In the genomic region with DNA sequence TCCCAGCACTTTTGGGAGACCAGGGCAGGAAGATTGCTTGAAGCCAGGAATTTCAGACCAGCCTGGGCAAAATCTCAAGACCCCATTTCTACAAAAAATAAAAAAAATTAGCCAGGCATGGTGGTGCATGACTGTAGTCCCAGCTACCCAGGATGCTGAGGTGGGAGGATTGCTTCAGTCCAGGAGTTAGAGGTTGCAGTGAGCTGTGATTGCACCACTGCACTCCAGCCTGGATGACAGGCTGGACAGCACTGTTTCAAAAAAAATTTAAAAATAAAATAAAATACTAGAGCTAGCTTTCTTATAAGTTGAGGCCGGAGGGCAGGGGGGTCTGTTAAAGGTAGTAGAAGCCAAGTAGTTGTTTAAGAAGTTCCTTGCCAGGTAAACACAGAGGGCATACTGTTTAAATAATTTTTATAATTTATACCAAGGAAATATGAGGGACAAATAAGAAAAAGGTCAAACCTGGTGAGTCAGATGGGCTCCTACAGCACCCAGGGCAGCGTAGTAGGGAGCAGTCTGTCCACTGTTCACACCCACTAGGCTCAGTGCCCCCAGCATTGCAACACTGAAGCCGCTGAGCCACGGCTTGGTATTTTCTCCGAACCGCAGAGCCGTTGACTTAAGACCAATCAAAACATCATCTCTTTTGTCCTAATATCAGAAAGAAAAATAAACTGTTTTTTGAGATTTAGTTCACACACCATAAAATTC, we compare ENCODE assay signal across 15 cellular contexts. TPM values are rescaled to one million over a fixed set of nuclear protein-coding genes. Genes with fewer than 3 reads are reported as not detected.
A peak's percentile ranks its signal among the peaks of the same experiment; 100 is the strongest.
DNase-seq lines count a peak whose midpoint lies in the region; ATAC-seq, FAIRE-seq and TF ChIP-seq lines count a peak whose summit lies in the region.
"Had no signal": no experiment of that assay in that cellular context is flagged by ENCODE, and none has a peak within 500 bp of the region (broad histone marks: within the 10 kb centered on the region; RNA-seq: fewer than 3 reads in every experiment).

No MANE protein-coding gene starts in this region.

- no peak for ATAC-seq in HepG2
- ATAC-seq: GM23338, right lobe of liver had no signal

- H3K36me3 Mint-ChIP-seq in activated naive CD4-positive, alpha-beta T cell treated with anti-CD3 and anti-CD28 coated beads for 36 hours (ENCODE audit: low read depth), result peaks cover 23% of the 10 kb centered on the region

- H3K36me3 ChIP-seq in ACC112 (ENCODE audit: insufficient read depth, low read length) (0 out of 2 replicates have a peak, but pooled peaks cover 4% of the 10 kb centered on the region), adrenal gland (replicated peaks in 1 of 2) (peaks cover 0 to 40% of the 10 kb centered on the region in 2 donors), HepG2 (replicated peaks in 1 of 2; ENCODE audit: control insufficient read depth in 1 of 2, insufficient read depth in 2 of 2, low read length in 2 of 2) (peaks cover 2 to 47% of the 10 kb centered on the region in 2 experiments; a peak in 4 of 5 replicates), small intestine (ENCODE audit: control insufficient read depth in 2 of 2, insufficient read depth in 2 of 2, low read length in 2 of 2) (peaks cover 0 to 3% of the 10 kb centered on the region in 2 donors)

- H3K4me1 Mint-ChIP-seq in activated naive CD4-positive, alpha-beta T cell treated with anti-CD3 and anti-CD28 coated beads for 36 hours (ENCODE audit: low read depth), result peaks cover 2% of the 10 kb centered on the region
- H3K4me1 Mint-ChIP-seq: GM23338 had no signal

- H3K4me1 ChIP-seq in ACC112 (ENCODE audit: control insufficient read depth, insufficient read depth, low read length, unreplicated experiment) (peaks cover 37% of the 10 kb centered on the region), adrenal gland (replicated peaks in 1 of 2) (peaks cover 9 to 11% of the 10 kb centered on the region in 2 donors), HepG2 (ENCODE audit: insufficient read depth, low read length) (no peaks in the 10 kb centered on the region), small intestine (ENCODE audit: control insufficient read depth in 2 of 2, insufficient read depth in 1 of 2, low read depth in 1 of 2, low read length in 1 of 2) (no peaks in the 10 kb centered on the region)
- H3K4me1 ChIP-seq: right lobe of liver had no signal

- WGBS in adrenal gland, 4 donors, result 47 to 58% (median 52%) methylated on average over 7 of the region's 7 CpGs
- 85% methylated on average over 7 of the region's 7 CpGs for WGBS in HepG2 (ENCODE audit: low lambda C conversion rate)
- WGBS in small intestine, 3 donors, result 82 to 87% (median 86%) methylated on average over 7 of the region's 7 CpGs

- TF ChIP-seq EP300 in HepG2 (IDR thresholded peaks at IDR 0.05; ENCODE audit: low read depth in 2 of 2, low read length in 2 of 2) (no peak), HepG2 (CRISPR knock-in tag; IDR thresholded peaks at IDR 0.05; ENCODE audit: borderline replicate concordance) (no peak)

- POLR2A ChIA-PET in HepG2 (lab: Yijun Ruan, JAX), result interaction anchor here (1.4 kb wide), 1 partner anchor 17 kb away, joined by 3 read pairs; the partner anchor contains the start of gene COQ2

- no peak for TF ChIP-seq RAD21 in HepG2 (CRISPR knock-in tag; IDR thresholded peaks at IDR 0.05)

- no peak for FAIRE-seq in HepG2 (lab: Jason Lieb, UNC)
- no peak for FAIRE-seq in small intestine (lab: Jason Lieb, UNC)

- H2AFZ ChIP-seq in ACC112 (ENCODE audit: low read length, unreplicated experiment) (no peak overlapping the region), HepG2 (ENCODE audit: low read length) (no peak overlapping the region)
- H2AFZ ChIP-seq: GM23338 had no signal

- H3K4me2 ChIP-seq in HepG2 (ENCODE audit: low read depth, low read length), result no peak overlapping the region
- H3K4me2 ChIP-seq: GM23338 had no signal

- TF ChIP-seq CTCF in adrenal gland (IDR thresholded peaks at IDR 0.05) (no peak), HepG2 (CRISPR knock-in tag; IDR thresholded peaks at IDR 0.05) (no peak)

- no peaks in the 10 kb centered on the region for H3K27me3 Mint-ChIP-seq in activated naive CD4-positive, alpha-beta T cell treated with anti-CD3 and anti-CD28 coated beads for 36 hours (ENCODE audit: low read depth)

- no peaks in the 10 kb centered on the region for H4K20me1 ChIP-seq in HepG2 (ENCODE audit: insufficient read depth, low read length)

- in situ Hi-C loops in HepG2 (cut with HindIII; ENCODE audit: extremely low pct_ligation_motif_present, low pct_unique_long_range_greater_than_20kb), result no loop called here

- TF ChIP-seq POLR2A in adrenal gland (IDR thresholded peaks at IDR 0.05), result no peak
- no peak for TF ChIP-seq POLR2A in HepG2 (IDR thresholded peaks at IDR 0.05; ENCODE audit: insufficient read depth in 1 of 2, low read depth in 2 of 2, low read length in 2 of 2)

- H3K27ac ChIP-seq in ACC112 (ENCODE audit: low read depth, low read length), result peak overlapping the region; percentile 71
- no peak overlapping the region for H3K27ac ChIP-seq in adrenal gland
- no peak overlapping the region for H3K27ac ChIP-seq in HepG2 (ENCODE audit: extremely low read length, insufficient read depth, low read length)
- H3K27ac ChIP-seq in small intestine (ENCODE audit: low read depth in 1 of 2, low read length in 1 of 2), result no peak overlapping the region
- H3K27ac ChIP-seq: right lobe of liver had no signal

- CTCF ChIA-PET in HepG2 (lab: Yijun Ruan, JAX; ENCODE audit: low intra/inter-chr PET ratio, low total read pairs), result no interaction called here
- CTCF ChIA-PET in activated naive CD4-positive, alpha-beta T cell treated with anti-CD3 and anti-CD28 coated beads for 36 hours (lab: Charles Lee), result interaction anchor here (0.6 to 1.4 kb wide), 5 partner anchors 12 to 16 kb away, joined by 3 to 7 read pairs (median 3); partner anchors contain the start of gene COQ2

- H3K4me3 ChIP-seq in ACC112 (ENCODE audit: low read depth, low read length) (peak overlapping the region; percentile 5; the same call in 1 of the 2 replicates), adrenal gland (no peak overlapping the region), HepG2 (replicated peaks in 1 of 3; ENCODE audit: insufficient read depth in 1 of 3, low read depth in 2 of 3, low read length in 3 of 3) (no peak overlapping the region), small intestine (ENCODE audit: low read depth in 1 of 2, low read length in 2 of 2) (no peak overlapping the region)
- H3K4me3 ChIP-seq: GM23338, right lobe of liver had no signal

- H3K9me3 ChIP-seq in adrenal gland (replicated peaks in 1 of 3) (peaks cover 0 to 5% (median 0%) of the 10 kb centered on the region in 3 donors), HepG2 (ENCODE audit: low read length) (no peaks in the 10 kb centered on the region), small intestine (ENCODE audit: control insufficient read depth, low read depth) (no peaks in the 10 kb centered on the region)
- H3K9me3 ChIP-seq: right lobe of liver had no signal

- peak; percentile 67 for DNase-seq in LHCN-M2 (ENCODE audit: low read depth)
- DNase-seq in adrenal gland, result peak in 5 of 7 donors; percentile 46 to 64 (median 63)
- peak; percentile 12 for DNase-seq in kidney tubule cell (ENCODE audit: low spot score)
- DNase-seq in HepG2 (ENCODE audit: low spot score), result no peak
- DNase-seq in small intestine, result no peak
- DNase-seq in activated CD4-positive, CD25-positive, alpha-beta regulatory T cell treated with anti-CD3 and anti-CD28 coated beads, Interleukin-2, amount 50 U/mL, for 72 hours, result no peak
- no peak for DNase-seq in activated naive CD4-positive, alpha-beta T cell treated with anti-CD3 and anti-CD28 coated beads for 36 hours
- DNase-seq: AML-193, caudate nucleus, glutamatergic neuron, NCI-H526, right lobe of liver had no signal

- H3K79me2 ChIP-seq in ACC112 (ENCODE audit: control insufficient read depth, insufficient read depth, low read length, unreplicated experiment) (no peaks in the 10 kb centered on the region), HepG2 (ENCODE audit: insufficient read depth, low read length) (no peaks in the 10 kb centered on the region)

- intact Hi-C loops in adrenal gland (cut with DNase I) (no loop called here), HepG2 (cut with micrococcal nuclease; ENCODE audit: unreplicated experiment) (no loop called here)
- intact Hi-C loops in activated naive CD4-positive, alpha-beta T cell treated with anti-CD3 and anti-CD28 coated beads for 36 hours (cut with micrococcal nuclease), result no loop called here

- no peak overlapping the region for H3K9ac ChIP-seq in HepG2 (ENCODE audit: insufficient read depth, low read depth, low read length)

- BruUV-seq in HepG2 (replicated peaks; lab: Mats Ljungman, UMichigan), result no TSS peak

- no peaks in the 10 kb centered on the region for H3K9me3 Mint-ChIP-seq in activated naive CD4-positive, alpha-beta T cell treated with anti-CD3 and anti-CD28 coated beads for 36 hours
- H3K9me3 Mint-ChIP-seq: GM23338; T-helper 2 cell treated with Interferon-gamma antibody and Interleukin-4, amounts not matched to agents 5 μg/mL and 100 μg/mL, for 36 hours had no signal

- H3K27ac Mint-ChIP-seq in activated naive CD4-positive, alpha-beta T cell treated with anti-CD3 and anti-CD28 coated beads for 36 hours, result no peak overlapping the region
- H3K27ac Mint-ChIP-seq: GM23338; T-helper 2 cell treated with Interferon-gamma antibody and Interleukin-4, amounts not matched to agents 5 μg/mL and 100 μg/mL, for 36 hours had no signal

- H3K27me3 ChIP-seq in ACC112 (ENCODE audit: insufficient read depth, low read length) (no peaks in the 10 kb centered on the region), adrenal gland (no peaks in the 10 kb centered on the region), HepG2 (ENCODE audit: control insufficient read depth in 1 of 2, insufficient read depth in 2 of 2, low read length in 2 of 2) (no peaks in the 10 kb centered on the region), small intestine (ENCODE audit: control insufficient read depth in 2 of 2, insufficient read depth in 2 of 2, low read length in 2 of 2) (no peaks in the 10 kb centered on the region)
- H3K27me3 ChIP-seq: right lobe of liver had no signal

- no peak overlapping the region for H3K4me3 Mint-ChIP-seq in activated naive CD4-positive, alpha-beta T cell treated with anti-CD3 and anti-CD28 coated beads for 36 hours
- H3K4me3 Mint-ChIP-seq: GM23338; T-helper 2 cell treated with Interferon-gamma antibody and Interleukin-4, amounts not matched to agents 5 μg/mL and 100 μg/mL, for 36 hours had no signal

RNA-seq across cellular contexts. Expression of gene COQ2, which starts 17.3 kb away (rescaled TPM):
- 25.5 and 29.8 TPM in 2 replicates for total RNA-seq in LHCN-M2 (2014; rRNA removed)
- 13.7 TPM for polyA plus RNA-seq in LHCN-M2 (2012)
- 10 to 100 TPM; 25.3 to 73.9 (median 33.7) TPM for total RNA-seq in adrenal gland
- 10 to 100 TPM; 10.5 to 35.0 (median 19.4) TPM for polyA plus RNA-seq in adrenal gland
- 16.4 and 17.3 TPM in 2 replicates for total RNA-seq in HepG2 (2016; rRNA removed; fragmentation: Illumina TruSeq; extraction: Trizol)
- total RNA-seq in HepG2 (2016; cell fraction: cytosol; rRNA removed; fragmentation: Illumina TruSeq; extraction: Trizol; ENCODE audit: low read depth), result 9.0 and 11.1 TPM in 2 replicates
- 15.4 and 18.9 TPM in 2 replicates for total RNA-seq in HepG2 (2016; cell fraction: insoluble cytoplasmic fraction; rRNA removed; fragmentation: Illumina TruSeq; extraction: Trizol)
- 11.9 and 12.0 TPM in 2 replicates for total RNA-seq in HepG2 (2016; cell fraction: membrane; rRNA removed; fragmentation: Illumina TruSeq; extraction: Trizol)
- 17.7 and 19.0 TPM in 2 replicates for total RNA-seq in HepG2 (2016; cell fraction: nucleus; rRNA removed; fragmentation: Illumina TruSeq; extraction: Trizol)
- 8.2 and 10.1 TPM in 2 replicates for polyA plus RNA-seq in HepG2 (2011; rRNA removed)
- polyA plus RNA-seq in HepG2 (2011; cell fraction: cytosol; rRNA removed), result 6.9 and 8.4 TPM in 2 replicates
- polyA plus RNA-seq in HepG2 (2011; cell fraction: nucleus; rRNA removed), result 3.6 TPM in 2 replicates
- 3.2 and 6.3 TPM in 2 replicates for polyA plus RNA-seq in HepG2 (2012)
- polyA plus RNA-seq in HepG2 (2016; cell fraction: cytosol; fragmentation: Illumina TruSeq; extraction: Trizol; ENCODE audit: low read depth), result 6.6 and 7.7 TPM in 2 replicates
- 14.8 and 18.0 TPM in 2 replicates for polyA plus RNA-seq in HepG2 (2016; cell fraction: insoluble cytoplasmic fraction; fragmentation: Illumina TruSeq; extraction: Trizol; ENCODE audit: low read depth)
- polyA plus RNA-seq in HepG2 (2016; cell fraction: membrane; fragmentation: Illumina TruSeq; extraction: Trizol; ENCODE audit: low read depth), result 7.8 and 9.6 TPM in 2 replicates
- polyA plus RNA-seq in HepG2 (2016; cell fraction: nucleus; fragmentation: Illumina TruSeq; extraction: Trizol; ENCODE audit: insufficient read depth, low read depth), result 21.1 and 24.4 TPM in 2 replicates
- 11.1 and 21.4 TPM in 2 replicates for polyA minus RNA-seq in HepG2 (2011; rRNA and poly(A)+ RNA removed; ENCODE audit: low replicate concordance)
- polyA minus RNA-seq in HepG2 (2011; cell fraction: cytosol; rRNA and poly(A)+ RNA removed), result 4.1 and 4.9 TPM in 2 replicates
- 14.9 and 18.2 TPM in 2 replicates for polyA minus RNA-seq in HepG2 (2011; cell fraction: nucleus; rRNA and poly(A)+ RNA removed)
- 10 to 100 TPM in 1 of 3 donors, 1 to 10 TPM in 2; 6.3 to 21.7 (median 7.0) TPM for polyA plus RNA-seq in small intestine
- total RNA-seq in activated naive CD4-positive, alpha-beta T cell treated with anti-CD3 and anti-CD28 coated beads for 36 hours, result 10 to 100 TPM; 18.7 to 19.5 TPM

Comparison
In these comparisons a context has a peak if more than half of its experiments do, and no peak if none do; other contexts are left out.
1. DNase-seq: peak in LHCN-M2 (single experiment), adrenal gland (5 of 7) and kidney tubule cell (single experiment); none in HepG2 (single experiment), small intestine (single experiment), activated CD4-positive, CD25-positive, alpha-beta regulatory T cell treated with anti-CD3 and anti-CD28 coated beads, Interleukin-2, amount 50 U/mL, for 72 hours (single experiment) and activated naive CD4-positive, alpha-beta T cell treated with anti-CD3 and anti-CD28 coated beads for 36 hours (single experiment).